15 cellular contexts compared by ENCODE assay signal in the genomic region with DNA sequence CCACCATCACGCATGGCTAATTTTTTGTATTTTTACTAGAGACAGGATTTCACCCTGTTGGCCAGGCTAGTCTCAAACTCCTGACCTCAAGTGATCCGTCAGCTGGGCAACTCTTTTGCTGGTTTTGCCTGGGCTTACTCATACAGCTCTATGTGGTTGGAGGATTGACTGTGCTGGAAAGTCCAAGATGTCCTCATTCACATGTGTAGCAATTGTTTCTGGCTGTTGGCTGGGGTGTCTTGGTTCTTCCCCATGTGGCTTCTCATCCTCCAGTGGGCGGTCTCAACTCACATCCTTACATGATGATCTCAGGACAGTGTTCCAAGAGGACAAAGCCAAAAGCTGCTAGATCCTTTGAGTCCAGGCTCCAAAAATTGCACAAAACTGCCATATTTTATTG. TPM values are rescaled to one million over a fixed set of nuclear protein-coding genes. Genes with fewer than 3 reads are reported as not detected.
DNase-seq lines count a peak whose midpoint lies in the region; ATAC-seq, FAIRE-seq and TF ChIP-seq lines count a peak whose summit lies in the region.
"Had no signal": no experiment of that assay in that cellular context is flagged by ENCODE, and none has a peak within 500 bp of the region (broad histone marks: within the 10 kb centered on the region; RNA-seq: fewer than 3 reads in every experiment).

No MANE protein-coding gene starts in this region.

- H3K4me1 ChIP-seq in transverse colon: peaks cover 0 to 5% (median 0%) of the 10 kb centered on the region in 4 donors

- FAIRE-seq in GM12892 (lab: Jason Lieb, UNC): peak; percentile 46

- ATAC-seq in GM19455 (IDR thresholded peaks at IDR 0.05; ENCODE audit: unreplicated experiment) (peak; percentile 78), HG03025 (IDR thresholded peaks at IDR 0.05; ENCODE audit: low FRiP score, unreplicated experiment) (peak; percentile 71)
- ATAC-seq: Panc1 had no signal

- H3K4me3 ChIP-seq in choroid plexus epithelial cell (ENCODE audit: low read depth, low read length): no peak overlapping the region
- H3K4me3 ChIP-seq in transverse colon: no peak overlapping the region
- H3K4me3 ChIP-seq: skin epidermis had no signal

- TF ChIP-seq POLR2A in GM12892 (IDR thresholded peaks at IDR 0.05; ENCODE audit: low read depth, low read length) (no peak), transverse colon (IDR thresholded peaks at IDR 0.05) (no peak)

- intact Hi-C loops in transverse colon (cut with DNase I; ENCODE audit: low total_unique reads): no loop called here

- TF ChIP-seq CTCF in choroid plexus epithelial cell (conservative IDR thresholded peaks at IDR 0.05; ENCODE audit: low read depth, low read length) (no peak), transverse colon (IDR thresholded peaks at IDR 0.05) (no peak)

- H3K27ac ChIP-seq in transverse colon: no peak overlapping the region
- no peak overlapping the region for H3K27ac ChIP-seq in substantia nigra (ENCODE audit: low read depth, low read length, poor library complexity, severe bottlenecking)
- H3K27ac ChIP-seq: skin epidermis had no signal

- DNase-seq in GM12892 (ENCODE audit: insufficient read length) (no peak), choroid plexus epithelial cell (ENCODE audit: low read depth) (peak; percentile 18), NCI-H2171 (lab: John Stamatoyannopoulos, UW) (no peak), transverse colon (no peak), substantia nigra (lab: John Stamatoyannopoulos, UW) (no peak), DMS79 treated with DMSO at 0.1 percent for 48 hours (lab: John Stamatoyannopoulos, UW) (no peak)
- DNase-seq: activated CD4-positive, alpha-beta T cell treated with anti-CD3 and anti-CD28 coated beads, Interleukin-2, amount 10 ng/mL, durations not matched to agents 7 days and 5 days; NCI-H2081; stimulated activated naive CD4-positive, alpha-beta T cell had no signal

- no peaks in the 10 kb centered on the region for H3K36me3 ChIP-seq in transverse colon

- 77% methylated on average over 3 of the region's 3 CpGs; no CpG with 5 or more reads in 1 of the 2 donors for WGBS in transverse colon (ENCODE audit: low coverage in 1 of 2), 2 donors

- TF ChIP-seq EP300 in transverse colon (IDR thresholded peaks at IDR 0.05; ENCODE audit: low read depth): no peak

- no peaks in the 10 kb centered on the region for H3K9me3 ChIP-seq in transverse colon

- in situ Hi-C loops in transverse colon (cut with MboI; ENCODE audit: low pct_ligation_motif_present in 1 of 4, low pct_unique_long_range_greater_than_20kb in 1 of 4, low sequenced_read_pairs in 3 of 4): no loop called here

- no peaks in the 10 kb centered on the region for H3K27me3 ChIP-seq in transverse colon

RNA-seq across cellular contexts. Expression of a gene that starts 53.3 kb away (rescaled TPM):
- polyA plus RNA-seq in GM12892 (2012; ENCODE audit: missing spikeins): not detected
- total RNA-seq in transverse colon: not detected
- total RNA-seq: activated CD4-positive, alpha-beta T cell treated with anti-CD3 and anti-CD28 coated beads, Interleukin-2, amount 10 ng/mL, durations not matched to agents 7 days and 5 days; HT1080; mesothelial cell of epicardium had no signal
